In the genomic region with DNA sequence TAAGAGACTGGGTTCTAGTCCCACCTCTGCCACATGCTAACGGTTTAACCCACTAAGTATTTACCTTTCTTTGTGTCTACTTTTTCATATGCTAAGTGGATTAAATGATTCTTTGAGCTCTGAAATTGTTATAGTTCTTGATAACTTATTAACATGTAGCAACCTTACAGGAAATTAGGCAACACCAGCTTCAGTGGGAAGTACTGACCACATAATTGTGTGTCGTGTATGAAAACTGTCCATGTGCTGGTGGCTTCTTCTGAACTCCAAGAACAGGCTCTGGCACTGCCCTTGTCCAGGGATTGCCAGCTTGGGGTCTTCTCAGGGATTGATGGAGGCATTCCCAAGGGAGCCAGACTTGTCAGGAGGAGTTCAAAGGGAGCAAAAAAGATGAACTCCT, we compare ENCODE assay signal across 25 cellular contexts.
DNase-seq lines count a peak whose midpoint lies in the region; ATAC-seq, FAIRE-seq and TF ChIP-seq lines count a peak whose summit lies in the region.
"Had no signal": no experiment of that assay in that cellular context is flagged by ENCODE, and none has a peak within 500 bp of the region (broad histone marks: within the 10 kb centered on the region; RNA-seq: fewer than 3 reads in every experiment).

No MANE protein-coding gene starts in this region.

- no peaks in the 10 kb centered on the region for H3K36me3 Mint-ChIP-seq in dendritic cell treated with granulocyte-macrophage colony-stimulating factor and Interleukin-4, amounts not matched to agents 40 ng/mL and 50 ng/mL, for 4 days (ENCODE audit: low read depth)
- H3K36me3 Mint-ChIP-seq in naive thymus-derived CD4-positive, alpha-beta T cell: no peaks in the 10 kb centered on the region

- no peaks in the 10 kb centered on the region for H3K27me3 ChIP-seq in naive thymus-derived CD4-positive, alpha-beta T cell (ENCODE audit: control insufficient read depth in 2 of 2, insufficient read depth in 2 of 2, low read length in 2 of 2)
- H3K27me3 ChIP-seq: brain microvascular endothelial cell had no signal

- H3K4me1 ChIP-seq in naive thymus-derived CD4-positive, alpha-beta T cell (ENCODE audit: control insufficient read depth in 2 of 2, insufficient read depth in 2 of 2, low read length in 2 of 2): no peaks in the 10 kb centered on the region
- H3K4me1 ChIP-seq: gastroesophageal sphincter, prostate gland had no signal

- peak; percentile 53 for ATAC-seq in naive thymus-derived CD4-positive, alpha-beta T cell
- ATAC-seq in GM18517 (IDR thresholded peaks at IDR 0.05; ENCODE audit: unreplicated experiment): no peak
- ATAC-seq: activated CD4-positive, alpha-beta T cell treated with anti-CD3 and anti-CD28 coated beads for 36 hours; gastroesophageal sphincter; Panc1 had no signal

- H3K9me3 Mint-ChIP-seq in dendritic cell treated with granulocyte-macrophage colony-stimulating factor and Interleukin-4, amounts not matched to agents 40 ng/mL and 50 ng/mL, for 4 days: no peaks in the 10 kb centered on the region
- H3K9me3 Mint-ChIP-seq in naive thymus-derived CD4-positive, alpha-beta T cell: peaks cover 0 to 3% (median 0%) of the 10 kb centered on the region in 11 donors
- H3K9me3 Mint-ChIP-seq: activated T-helper 1 cell treated with anti-CD3 and anti-CD28 coated beads, Interleukin-12 subunit alpha, Interleukin-12 subunit beta, Interleukin-2, Interleukin-4 antibody, amounts not matched to agents 30 ng/mL and 10 ng/mL and 1 ng/mL, durations not matched to agents 14 hours and 24 hours and 36 hours; neural crest cell had no signal

- DNase-seq in DMS53 (lab: John Stamatoyannopoulos, UW): peak; percentile 34
- DNase-seq in DMS53 treated with DMSO at 0.1 percent for 48 hours (lab: John Stamatoyannopoulos, UW; ENCODE audit: unreplicated experiment): no peak
- DNase-seq in NOMO-1 (lab: John Stamatoyannopoulos, UW; ENCODE audit: unreplicated experiment in 2 of 2): peak; percentile 64 to 88
- no peak for DNase-seq in naive thymus-derived CD4-positive, alpha-beta T cell
- DNase-seq in H54 (ENCODE audit: insufficient read length, low spot score): no peak
- no peak for DNase-seq in NCI-H1092 treated with DMSO at 0.1 percent for 48 hours (lab: John Stamatoyannopoulos, UW)
- DNase-seq: activated CD4-positive, alpha-beta T cell treated with anti-CD3 and anti-CD28 coated beads for 36 hours; brain microvascular endothelial cell; dermis blood vessel endothelial cell; DMS 273 treated with DMSO at 0.1 percent for 48 hours; KBM-7; kidney glomerular epithelial cell; NCI-H1092; NCI-H526; SK-N-SH; T1000 had no signal

- H3K9me3 ChIP-seq in naive thymus-derived CD4-positive, alpha-beta T cell (ENCODE audit: control insufficient read depth in 2 of 3, low read length in 3 of 3): no peaks in the 10 kb centered on the region
- H3K9me3 ChIP-seq: gastroesophageal sphincter, prostate gland, SK-N-SH had no signal

- no peak for FAIRE-seq in H54 (lab: Jason Lieb, UNC)

- CTCF ChIA-PET in naive thymus-derived CD4-positive, alpha-beta T cell (lab: Charles Lee): no interaction called here

- peak overlapping the region; percentile 73 for H3K4me3 Mint-ChIP-seq in dendritic cell treated with granulocyte-macrophage colony-stimulating factor and Interleukin-4, amounts not matched to agents 40 ng/mL and 50 ng/mL, for 4 days
- H3K4me3 Mint-ChIP-seq in naive thymus-derived CD4-positive, alpha-beta T cell: no peak overlapping the region
- H3K4me3 Mint-ChIP-seq: activated CD4-positive, alpha-beta T cell treated with anti-CD3 and anti-CD28 coated beads for 36 hours; activated T-helper 1 cell treated with anti-CD3 and anti-CD28 coated beads, Interleukin-12 subunit alpha, Interleukin-12 subunit beta, Interleukin-2, Interleukin-4 antibody, amounts not matched to agents 30 ng/mL and 10 ng/mL and 1 ng/mL, durations not matched to agents 14 hours and 24 hours and 36 hours; neural crest cell had no signal

- intact Hi-C loops in dendritic cell treated with granulocyte-macrophage colony-stimulating factor and Interleukin-4, amounts not matched to agents 40 ng/mL and 50 ng/mL, for 4 days (cut with micrococcal nuclease): loop anchor here (10.0 kb wide), 3 partner anchors 203 to 423 kb away; a partner anchor contains a TSS
- intact Hi-C loops in naive thymus-derived CD4-positive, alpha-beta T cell (cut with micrococcal nuclease): no loop called here

- no peak for TF ChIP-seq POLR2A in H54 (IDR thresholded peaks at IDR 0.05; ENCODE audit: low read depth, low read length)

- no peak overlapping the region for H3K27ac ChIP-seq in naive thymus-derived CD4-positive, alpha-beta T cell (ENCODE audit: low read depth, low read length)
- H3K27ac ChIP-seq: 22Rv1, brain microvascular endothelial cell, epithelial cell of prostate, gastroesophageal sphincter, prostate gland had no signal

- no peaks in the 10 kb centered on the region for H3K27me3 Mint-ChIP-seq in dendritic cell treated with granulocyte-macrophage colony-stimulating factor and Interleukin-4, amounts not matched to agents 40 ng/mL and 50 ng/mL, for 4 days
- H3K27me3 Mint-ChIP-seq in naive thymus-derived CD4-positive, alpha-beta T cell: peaks cover 0 to 32% (median 25%) of the 10 kb centered on the region in 5 donors

- H3K27ac Mint-ChIP-seq in dendritic cell treated with granulocyte-macrophage colony-stimulating factor and Interleukin-4, amounts not matched to agents 40 ng/mL and 50 ng/mL, for 4 days: peak overlapping the region; percentile 89
- no peak overlapping the region for H3K27ac Mint-ChIP-seq in naive thymus-derived CD4-positive, alpha-beta T cell
- H3K27ac Mint-ChIP-seq: activated CD4-positive, alpha-beta T cell treated with anti-CD3 and anti-CD28 coated beads for 36 hours; activated T-helper 1 cell treated with anti-CD3 and anti-CD28 coated beads, Interleukin-12 subunit alpha, Interleukin-12 subunit beta, Interleukin-2, Interleukin-4 antibody, amounts not matched to agents 30 ng/mL and 10 ng/mL and 1 ng/mL, durations not matched to agents 14 hours and 24 hours and 36 hours had no signal

- H3K36me3 ChIP-seq in naive thymus-derived CD4-positive, alpha-beta T cell (ENCODE audit: control insufficient read depth in 2 of 3, insufficient read depth in 3 of 3, low read length in 3 of 3): no peaks in the 10 kb centered on the region
- H3K36me3 ChIP-seq: brain microvascular endothelial cell, gastroesophageal sphincter, prostate gland had no signal

- peaks cover 80% of the 10 kb centered on the region for H3K4me1 Mint-ChIP-seq in dendritic cell treated with granulocyte-macrophage colony-stimulating factor and Interleukin-4, amounts not matched to agents 40 ng/mL and 50 ng/mL, for 4 days (ENCODE audit: low read depth)
- peaks cover 0 to 8% (median 0%) of the 10 kb centered on the region in 7 donors for H3K4me1 Mint-ChIP-seq in naive thymus-derived CD4-positive, alpha-beta T cell
- H3K4me1 Mint-ChIP-seq: activated CD4-positive, alpha-beta T cell treated with anti-CD3 and anti-CD28 coated beads for 36 hours had no signal

- POLR2A ChIA-PET in naive thymus-derived CD4-positive, alpha-beta T cell (lab: Charles Lee): no interaction called here

- H3K4me3 ChIP-seq in naive thymus-derived CD4-positive, alpha-beta T cell (ENCODE audit: low read length): no peak overlapping the region
- H3K4me3 ChIP-seq: gastroesophageal sphincter, prostate gland had no signal

Comparison
In these comparisons a context has a peak if more than half of its experiments do, and no peak if none do; other contexts are left out.
1. DNase-seq: peak in DMS53 (single experiment) and NOMO-1 (2 of 2); none in DMS53 treated with DMSO at 0.1 percent for 48 hours (single experiment), naive thymus-derived CD4-positive, alpha-beta T cell (0 of 9), H54 (single experiment) and NCI-H1092 treated with DMSO at 0.1 percent for 48 hours (single experiment).